ENCODE assay signal across 8 cellular contexts in the genomic region with DNA sequence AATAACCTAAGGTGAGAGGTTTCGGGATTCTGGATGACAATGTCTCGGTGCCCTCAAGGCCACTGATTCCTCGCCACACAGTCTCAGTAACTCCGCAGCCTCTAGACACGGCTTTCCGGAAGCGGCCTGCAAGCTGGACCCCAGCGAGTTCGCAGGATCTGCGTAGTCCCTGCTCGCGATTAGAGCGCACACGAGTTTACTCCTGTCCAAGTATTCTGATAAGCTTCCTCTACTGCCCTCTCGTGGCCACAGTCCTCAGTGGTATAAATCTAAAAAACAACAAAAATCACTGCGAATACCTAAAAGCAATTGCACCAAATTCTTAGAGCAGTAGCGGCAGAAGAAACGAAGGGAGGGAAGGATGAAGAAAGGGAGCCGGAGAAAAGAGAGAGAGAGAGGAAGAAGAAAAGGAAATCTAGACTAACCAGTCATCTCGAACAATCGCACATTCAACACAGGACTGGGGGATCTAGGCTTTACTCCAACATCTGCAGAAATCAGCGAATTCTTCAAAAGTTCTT. TPM values are rescaled to one million over a fixed set of nuclear protein-coding genes. Genes with fewer than 3 reads are reported as not detected.
DNase-seq lines count a peak whose midpoint lies in the region; ATAC-seq and TF ChIP-seq lines count a peak whose summit lies in the region.

No MANE protein-coding gene starts in this region.

- peak overlapping the region; percentile 12 for H2AFZ ChIP-seq in fibroblast of lung (ENCODE audit: low read length)

- TF ChIP-seq RAD21 in Ishikawa (IDR thresholded peaks at IDR 0.05; ENCODE audit: low read depth): peak; percentile 81

- H3K9me3 ChIP-seq in Peyer's patch (no peaks in the 10 kb centered on the region), fibroblast of lung (ENCODE audit: control insufficient read depth, insufficient read depth, low read depth, low read length) (no peaks in the 10 kb centered on the region)

- no peak for TF ChIP-seq EP300 in Ishikawa (IDR thresholded peaks at IDR 0.05; ENCODE audit: borderline replicate concordance)

- peaks cover 2 to 9% (median 5%) of the 10 kb centered on the region in 5 donors for H3K27me3 Mint-ChIP-seq in naive thymus-derived CD8-positive, alpha-beta T cell
- H3K27me3 Mint-ChIP-seq in stimulated activated memory B cell treated with anti-CD40 and anti-IgM and Interleukin-4, amounts not matched to agents 10 μg/mL and 1 μg/mL and 100 μg/mL, for 72 hours: no peaks in the 10 kb centered on the region

- peak overlapping the region; percentile 73 to 92 (median 86) for H3K27ac ChIP-seq in Peyer's patch
- H3K27ac ChIP-seq in fibroblast of lung (ENCODE audit: insufficient read depth, low read length): no peak overlapping the region

- POLR2A ChIA-PET in naive thymus-derived CD8-positive, alpha-beta T cell (lab: Charles Lee): interaction anchor here (0.6 to 2.5 kb wide), 13 partner anchors 9 to 1539 kb away, joined by 3 to 21 read pairs (median 4); a partner anchor contains a TSS

- H3K4me1 Mint-ChIP-seq in naive thymus-derived CD8-positive, alpha-beta T cell: peaks cover 8 to 21% (median 10%) of the 10 kb centered on the region in 4 donors
- peaks cover 21% of the 10 kb centered on the region for H3K4me1 Mint-ChIP-seq in stimulated activated memory B cell treated with anti-CD40 and anti-IgM and Interleukin-4, amounts not matched to agents 10 μg/mL and 1 μg/mL and 100 μg/mL, for 72 hours

- H3K4me1 ChIP-seq in Peyer's patch (peaks cover 0 to 25% (median 5%) of the 10 kb centered on the region in 4 donors), fibroblast of lung (ENCODE audit: control insufficient read depth, extremely low read depth, insufficient read depth, low read length) (no peaks in the 10 kb centered on the region)

- no peaks in the 10 kb centered on the region for H3K9me3 Mint-ChIP-seq in naive thymus-derived CD8-positive, alpha-beta T cell
- H3K9me3 Mint-ChIP-seq in stimulated activated memory B cell treated with anti-CD40 and anti-IgM and Interleukin-4, amounts not matched to agents 10 μg/mL and 1 μg/mL and 100 μg/mL, for 72 hours: no peaks in the 10 kb centered on the region

- H3K27me3 ChIP-seq in Peyer's patch (no peaks in the 10 kb centered on the region), fibroblast of lung (ENCODE audit: control insufficient read depth, insufficient read depth, low read length) (peaks cover 4% of the 10 kb centered on the region)

- ATAC-seq in GM21423 (IDR thresholded peaks at IDR 0.05; ENCODE audit: unreplicated experiment): peak; percentile 63
- ATAC-seq in naive thymus-derived CD8-positive, alpha-beta T cell: peak; percentile 56 to 62
- peak; percentile 80 for ATAC-seq in stimulated activated memory B cell treated with anti-CD40 and anti-IgM and Interleukin-4, amounts not matched to agents 10 μg/mL and 1 μg/mL and 100 μg/mL, for 72 hours

- peak overlapping the region; percentile 12 to 91 (median 80) for H3K27ac Mint-ChIP-seq in naive thymus-derived CD8-positive, alpha-beta T cell
- peak overlapping the region; percentile 3 for H3K27ac Mint-ChIP-seq in stimulated activated memory B cell treated with anti-CD40 and anti-IgM and Interleukin-4, amounts not matched to agents 10 μg/mL and 1 μg/mL and 100 μg/mL, for 72 hours

- H3K4me3 Mint-ChIP-seq in naive thymus-derived CD8-positive, alpha-beta T cell: peak overlapping the region; percentile 75 to 90 (median 85)
- H3K4me3 Mint-ChIP-seq in stimulated activated memory B cell treated with anti-CD40 and anti-IgM and Interleukin-4, amounts not matched to agents 10 μg/mL and 1 μg/mL and 100 μg/mL, for 72 hours: peak overlapping the region; percentile 90

- H3K36me3 Mint-ChIP-seq in naive thymus-derived CD8-positive, alpha-beta T cell: no peaks in the 10 kb centered on the region
- no peaks in the 10 kb centered on the region for H3K36me3 Mint-ChIP-seq in stimulated activated memory B cell treated with anti-CD40 and anti-IgM and Interleukin-4, amounts not matched to agents 10 μg/mL and 1 μg/mL and 100 μg/mL, for 72 hours

- no peak overlapping the region for H3K9ac ChIP-seq in fibroblast of lung (ENCODE audit: insufficient read depth, low read length)

- H3K79me2 ChIP-seq in fibroblast of lung (ENCODE audit: control insufficient read depth, insufficient read depth, low read length): no peaks in the 10 kb centered on the region

- H4K20me1 ChIP-seq in fibroblast of lung (ENCODE audit: control insufficient read depth, extremely low read depth, insufficient read depth, low read length): no peaks in the 10 kb centered on the region

- TF ChIP-seq POLR2A in Peyer's patch (IDR thresholded peaks at IDR 0.05): no peak

- H3K36me3 ChIP-seq in Peyer's patch (no peaks in the 10 kb centered on the region), fibroblast of lung (ENCODE audit: control insufficient read depth, insufficient read depth, low read length) (no peaks in the 10 kb centered on the region)

- H3K4me3 ChIP-seq in Peyer's patch (peak overlapping the region; percentile 67 to 89 (median 71)), fibroblast of lung (replicated peaks in 1 of 4; ENCODE audit: control extremely low read depth in 1 of 4, insufficient read depth in 1 of 4, low read depth in 3 of 4, low read length in 4 of 4) (peak overlapping the region in 2 of 4 experiments; percentile 35 to 79)

- DNase-seq in COR-L47 (lab: John Stamatoyannopoulos, UW) (peak; percentile 94), Peyer's patch (peak; percentile 84 to 97 (median 95)), activated T-helper 1 cell treated with Interleukin-2 at 50 U/mL for 16 hours (ENCODE audit: low read depth) (peak; percentile 50), fibroblast of lung (ENCODE audit: low read depth in 2 of 2) (peak; percentile 89 to 95)
- DNase-seq in naive thymus-derived CD8-positive, alpha-beta T cell: peak; percentile 43 to 89 (median 68)

- peak; percentile 65 to 93 (median 85) for TF ChIP-seq CTCF in Peyer's patch (IDR thresholded peaks at IDR 0.05)
- TF ChIP-seq CTCF in fibroblast of lung (conservative IDR thresholded peaks at IDR 0.05 in 1 of 2, IDR thresholded peaks at IDR 0.05 in 1 of 2; ENCODE audit: low read depth in 1 of 2, low read length in 2 of 2): peak; percentile 79 to 80

- peak overlapping the region; percentile 71 for H3K4me2 ChIP-seq in fibroblast of lung (ENCODE audit: extremely low read depth, insufficient read depth, low read length)

TF ChIP-seq in Ishikawa, 13 proteins besides CTCF, POLR2A, EP300 and RAD21:
- TF ChIP-seq, protein P1, sequence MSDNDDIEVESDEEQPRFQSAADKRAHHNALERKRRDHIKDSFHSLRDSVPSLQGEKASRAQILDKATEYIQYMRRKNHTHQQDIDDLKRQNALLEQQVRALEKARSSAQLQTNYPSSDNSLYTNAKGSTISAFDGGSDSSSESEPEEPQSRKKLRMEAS (IDR thresholded peaks at IDR 0.05): no peak
- no peak for TF ChIP-seq TEAD4 (IDR thresholded peaks at IDR 0.05)
- TF ChIP-seq NFIC (IDR thresholded peaks at IDR 0.05): no peak
- TF ChIP-seq TAF1 (IDR thresholded peaks at IDR 0.05; ENCODE audit: low read depth): no peak
- no peak for TF ChIP-seq ZBTB7A (IDR thresholded peaks at IDR 0.05; ENCODE audit: low read depth)
- TF ChIP-seq TCF12 (IDR thresholded peaks at IDR 0.05; ENCODE audit: low read depth): no peak
- TF ChIP-seq YY1 (IDR thresholded peaks at IDR 0.05; ENCODE audit: low read depth): no peak
- TF ChIP-seq CREB1 (IDR thresholded peaks at IDR 0.05; ENCODE audit: low read depth): no peak
- TF ChIP-seq CEBPB (IDR thresholded peaks at IDR 0.05): no peak
- TF ChIP-seq, protein P2, sequence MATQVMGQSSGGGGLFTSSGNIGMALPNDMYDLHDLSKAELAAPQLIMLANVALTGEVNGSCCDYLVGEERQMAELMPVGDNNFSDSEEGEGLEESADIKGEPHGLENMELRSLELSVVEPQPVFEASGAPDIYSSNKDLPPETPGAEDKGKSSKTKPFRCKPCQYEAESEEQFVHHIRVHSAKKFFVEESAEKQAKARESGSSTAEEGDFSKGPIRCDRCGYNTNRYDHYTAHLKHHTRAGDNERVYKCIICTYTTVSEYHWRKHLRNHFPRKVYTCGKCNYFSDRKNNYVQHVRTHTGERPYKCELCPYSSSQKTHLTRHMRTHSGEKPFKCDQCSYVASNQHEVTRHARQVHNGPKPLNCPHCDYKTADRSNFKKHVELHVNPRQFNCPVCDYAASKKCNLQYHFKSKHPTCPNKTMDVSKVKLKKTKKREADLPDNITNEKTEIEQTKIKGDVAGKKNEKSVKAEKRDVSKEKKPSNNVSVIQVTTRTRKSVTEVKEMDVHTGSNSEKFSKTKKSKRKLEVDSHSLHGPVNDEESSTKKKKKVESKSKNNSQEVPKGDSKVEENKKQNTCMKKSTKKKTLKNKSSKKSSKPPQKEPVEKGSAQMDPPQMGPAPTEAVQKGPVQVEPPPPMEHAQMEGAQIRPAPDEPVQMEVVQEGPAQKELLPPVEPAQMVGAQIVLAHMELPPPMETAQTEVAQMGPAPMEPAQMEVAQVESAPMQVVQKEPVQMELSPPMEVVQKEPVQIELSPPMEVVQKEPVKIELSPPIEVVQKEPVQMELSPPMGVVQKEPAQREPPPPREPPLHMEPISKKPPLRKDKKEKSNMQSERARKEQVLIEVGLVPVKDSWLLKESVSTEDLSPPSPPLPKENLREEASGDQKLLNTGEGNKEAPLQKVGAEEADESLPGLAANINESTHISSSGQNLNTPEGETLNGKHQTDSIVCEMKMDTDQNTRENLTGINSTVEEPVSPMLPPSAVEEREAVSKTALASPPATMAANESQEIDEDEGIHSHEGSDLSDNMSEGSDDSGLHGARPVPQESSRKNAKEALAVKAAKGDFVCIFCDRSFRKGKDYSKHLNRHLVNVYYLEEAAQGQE (IDR thresholded peaks at IDR 0.05; ENCODE audit: low read depth): no peak
- TF ChIP-seq, protein P3, sequence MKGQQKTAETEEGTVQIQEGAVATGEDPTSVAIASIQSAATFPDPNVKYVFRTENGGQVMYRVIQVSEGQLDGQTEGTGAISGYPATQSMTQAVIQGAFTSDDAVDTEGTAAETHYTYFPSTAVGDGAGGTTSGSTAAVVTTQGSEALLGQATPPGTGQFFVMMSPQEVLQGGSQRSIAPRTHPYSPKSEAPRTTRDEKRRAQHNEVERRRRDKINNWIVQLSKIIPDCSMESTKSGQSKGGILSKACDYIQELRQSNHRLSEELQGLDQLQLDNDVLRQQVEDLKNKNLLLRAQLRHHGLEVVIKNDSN (IDR thresholded peaks at IDR 0.05): no peak
- no peak for TF ChIP-seq FOXM1 (IDR thresholded peaks at IDR 0.05; ENCODE audit: borderline replicate concordance, low read depth)
- TF ChIP-seq EGR1 (IDR thresholded peaks at IDR 0.05): no peak

RNA-seq across cellular contexts. Expression of a gene that starts 1.1 kb away (rescaled TPM):
- 10 to 100 TPM; 51.5 to 70.2 (median 62.5) TPM for total RNA-seq in Peyer's patch
- 2.0 and 2.8 TPM in 2 replicates for total RNA-seq in fibroblast of lung
- 0.43 and 0.80 TPM in 2 replicates for polyA plus RNA-seq in fibroblast of lung
- polyA plus RNA-seq in fibroblast of lung (2012): 0.80 and 0.88 TPM in 2 replicates
- polyA minus RNA-seq in fibroblast of lung (ENCODE audit: low replicate concordance): 4.3 and 5.9 TPM in 2 replicates
- total RNA-seq in naive thymus-derived CD8-positive, alpha-beta T cell: 1 to 10 TPM; 6.7 to 7.7 TPM
- polyA plus RNA-seq in naive thymus-derived CD8-positive, alpha-beta T cell: under 1 TPM; 0.06 to 0.14 (median 0.06) TPM

Comparison
In these comparisons a context has a peak if more than half of its experiments do, and no peak if none do; other contexts are left out.
1. RNA of a gene that starts 1.1 kb away (total RNA-seq): 51.5 to 70.2 TPM in Peyer's patch; 6.7 to 7.7 TPM in naive thymus-derived CD8-positive, alpha-beta T cell and 2.0 to 2.8 TPM in fibroblast of lung; every median in the first group is over 4 times any median in the second.
2. Peak in every context shown above with its lines, with median percentiles within 50 percentile points of each other: DNase-seq and ATAC-seq.